17 cellular contexts compared by ENCODE assay signal in the genomic region with DNA sequence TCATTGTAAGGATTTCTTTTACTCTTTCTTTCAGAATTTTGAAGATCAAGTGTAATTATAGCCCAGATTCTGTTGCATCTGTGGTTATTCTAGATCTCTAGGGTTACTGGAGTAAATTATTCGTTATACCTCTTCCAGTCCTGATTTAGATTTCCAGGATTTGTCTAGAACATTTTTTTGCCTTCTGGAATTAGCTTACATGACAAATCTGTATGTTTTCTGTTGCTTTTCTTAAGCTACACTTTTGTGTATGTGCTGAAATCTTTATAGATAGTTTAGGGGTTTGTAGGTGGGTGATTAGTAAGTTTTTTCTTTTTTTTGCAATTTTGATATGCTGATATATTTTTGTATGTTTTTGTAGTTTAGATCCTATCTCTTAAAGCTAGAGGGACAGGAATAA. TPM values are rescaled to one million over a fixed set of nuclear protein-coding genes. Genes with fewer than 3 reads are reported as not detected.
A peak's percentile ranks its signal among the peaks of the same experiment; 100 is the strongest.
DNase-seq lines count a peak whose midpoint lies in the region; ATAC-seq, FAIRE-seq and TF ChIP-seq lines count a peak whose summit lies in the region.
"Had no signal": no experiment of that assay in that cellular context is flagged by ENCODE, and none has a peak within 500 bp of the region (broad histone marks: within the 10 kb centered on the region; RNA-seq: fewer than 3 reads in every experiment).

No MANE protein-coding gene starts in this region.

- H3K4me2 ChIP-seq in HepG2 (ENCODE audit: low read depth, low read length) (no peak overlapping the region), K562 (ENCODE audit: insufficient read depth, low read length) (no peak overlapping the region), H9 (ENCODE audit: insufficient read depth, insufficient read length, low read length) (no peak overlapping the region)
- H3K4me2 ChIP-seq: GM23338 had no signal

- TF ChIP-seq EP300 in HepG2 (IDR thresholded peaks at IDR 0.05; ENCODE audit: low read depth in 2 of 2, low read length in 2 of 2) (no peak), HepG2 (CRISPR knock-in tag; IDR thresholded peaks at IDR 0.05; ENCODE audit: borderline replicate concordance) (no peak), K562 (IDR thresholded peaks at IDR 0.05; ENCODE audit: low read length) (no peak)

- intact Hi-C loops in HepG2 (cut with micrococcal nuclease; ENCODE audit: unreplicated experiment) (no loop called here), right lobe of liver (cut with DNase I) (no loop called here), K562 (cut with micrococcal nuclease) (no loop called here)

- CTCF ChIA-PET in HepG2 (lab: Yijun Ruan, JAX; ENCODE audit: low intra/inter-chr PET ratio, low total read pairs), result no interaction called here
- CTCF ChIA-PET in K562 (lab: Yijun Ruan, JAX; ENCODE audit: low intra/inter-chr PET ratio), result no interaction called here

- H2AFZ ChIP-seq in HepG2 (ENCODE audit: low read length), result no peak overlapping the region
- no peak overlapping the region for H2AFZ ChIP-seq in K562 (ENCODE audit: low read depth, low read length)
- no peak overlapping the region for H2AFZ ChIP-seq in H9 (ENCODE audit: low read length)
- H2AFZ ChIP-seq: GM23338 had no signal

- H3K9me3 Mint-ChIP-seq in naive B cell (peaks cover 3 to 16% (median 8%) of the 10 kb centered on the region in 7 donors), H9 (no peaks in the 10 kb centered on the region)
- no peaks in the 10 kb centered on the region for H3K9me3 Mint-ChIP-seq in T-helper 2 cell treated with Interferon-gamma antibody and Interleukin-4, amounts not matched to agents 5 μg/mL and 100 μg/mL, for 36 hours
- H3K9me3 Mint-ChIP-seq: GM23338 had no signal

- BruUV-seq in HepG2 (replicated peaks; lab: Mats Ljungman, UMichigan) (no TSS peak), K562 (replicated peaks; lab: Mats Ljungman, UMichigan) (no TSS peak)

- H3K27me3 ChIP-seq in HepG2 (ENCODE audit: control insufficient read depth in 1 of 2, insufficient read depth in 2 of 2, low read length in 2 of 2) (no peaks in the 10 kb centered on the region), right lobe of liver (no peaks in the 10 kb centered on the region), K562 (ENCODE audit: control insufficient read depth in 2 of 2, insufficient read depth in 2 of 2, low read length in 2 of 2) (no peaks in the 10 kb centered on the region; a peak in 1 of 5 replicates), H9 (ENCODE audit: insufficient read depth, low read length) (no peaks in the 10 kb centered on the region)
- H3K27me3 ChIP-seq: BE2C had no signal

- peaks cover 52 to 85% (median 78%) of the 10 kb centered on the region in 3 donors for H3K4me1 Mint-ChIP-seq in naive B cell
- no peaks in the 10 kb centered on the region for H3K4me1 Mint-ChIP-seq in H9
- H3K4me1 Mint-ChIP-seq in T-helper 2 cell treated with Interferon-gamma antibody and Interleukin-4, amounts not matched to agents 5 μg/mL and 100 μg/mL, for 36 hours (ENCODE audit: low read depth), result no peaks in the 10 kb centered on the region
- H3K4me1 Mint-ChIP-seq: GM23338 had no signal

- H3K4ac ChIP-seq in H9 (ENCODE audit: low read depth, low read length), result no peak overlapping the region

- H3K27ac Mint-ChIP-seq in naive B cell, result peak overlapping the region; percentile 43 to 95 (median 76)
- H3K27ac Mint-ChIP-seq in H9, result no peak overlapping the region; a peak in 1 of 7 replicates
- H3K27ac Mint-ChIP-seq in T-helper 2 cell treated with Interferon-gamma antibody and Interleukin-4, amounts not matched to agents 5 μg/mL and 100 μg/mL, for 36 hours, result no peak overlapping the region
- H3K27ac Mint-ChIP-seq: CD4-positive, alpha-beta memory T cell; GM23338 had no signal

- H2BK15ac ChIP-seq in H9 (ENCODE audit: low read depth, low read length), result no peak overlapping the region

- H3K27me3 Mint-ChIP-seq in naive B cell (no peaks in the 10 kb centered on the region), H9 (ENCODE audit: low read depth) (no peaks in the 10 kb centered on the region)
- peaks cover 9% of the 10 kb centered on the region for H3K27me3 Mint-ChIP-seq in T-helper 2 cell treated with Interferon-gamma antibody and Interleukin-4, amounts not matched to agents 5 μg/mL and 100 μg/mL, for 36 hours (ENCODE audit: low read depth)

- no peak overlapping the region for H3K9ac ChIP-seq in HepG2 (ENCODE audit: insufficient read depth, low read depth, low read length)
- no peak overlapping the region for H3K9ac ChIP-seq in K562 (ENCODE audit: insufficient read depth in 1 of 2, low read depth in 2 of 2, low read length in 2 of 2)
- no peak overlapping the region for H3K9ac ChIP-seq in H9 (ENCODE audit: extremely low read depth, insufficient read length, low read length)

- H3K4me3 Mint-ChIP-seq in naive B cell, result peak overlapping the region in 2 of 8 donors; percentile 30 to 34
- H3K4me3 Mint-ChIP-seq in H9, result no peak overlapping the region
- no peak overlapping the region for H3K4me3 Mint-ChIP-seq in T-helper 2 cell treated with Interferon-gamma antibody and Interleukin-4, amounts not matched to agents 5 μg/mL and 100 μg/mL, for 36 hours
- H3K4me3 Mint-ChIP-seq: CD4-positive, alpha-beta memory T cell; GM23338 had no signal

- no peak overlapping the region for H3K23ac ChIP-seq in H9 (ENCODE audit: insufficient read length, low read depth, low read length)

- no peak for ATAC-seq in HepG2
- ATAC-seq in right lobe of liver, result no peak
- no peak for ATAC-seq in K562
- no peak for ATAC-seq in naive B cell (ENCODE audit: low read depth in 2 of 2)
- ATAC-seq: GM23338 had no signal

- H3K18ac ChIP-seq in H9 (ENCODE audit: insufficient read length, low read depth, low read length), result no peak overlapping the region

- H3K79me2 ChIP-seq in HepG2 (ENCODE audit: insufficient read depth, low read length) (peaks cover 15% of the 10 kb centered on the region), K562 (ENCODE audit: control insufficient read depth, insufficient read depth, low read length) (no peaks in the 10 kb centered on the region), H9 (ENCODE audit: insufficient read depth, low read length) (no peaks in the 10 kb centered on the region)

- H3K4me1 ChIP-seq in HepG2 (ENCODE audit: insufficient read depth, low read length) (peaks cover 10% of the 10 kb centered on the region), right lobe of liver (peaks cover 0 to 7% (median 0%) of the 10 kb centered on the region in 4 donors), K562 (replicated peaks in 1 of 2; ENCODE audit: control insufficient read depth in 2 of 2, insufficient read depth in 2 of 2, low read length in 2 of 2) (no peaks in the 10 kb centered on the region), H9 (ENCODE audit: insufficient read depth, low read length) (no peaks in the 10 kb centered on the region)
- H3K4me1 ChIP-seq: BE2C, HAP-1 had no signal

- no peak overlapping the region for H2BK12ac ChIP-seq in H9 (ENCODE audit: insufficient read length, low read depth, low read length)

- no peak overlapping the region for H2BK20ac ChIP-seq in H9 (ENCODE audit: low read depth, low read length, poor library complexity, severe bottlenecking)

- no peak overlapping the region for H4K8ac ChIP-seq in H9 (replicated peaks; ENCODE audit: insufficient read length, low read depth, low read length)

- H3K79me1 ChIP-seq in H9 (ENCODE audit: insufficient read depth, low read depth, low read length, poor library complexity, severe bottlenecking), result no peaks in the 10 kb centered on the region

- POLR2A ChIA-PET in HepG2 (lab: Yijun Ruan, JAX), result no interaction called here
- POLR2A ChIA-PET in K562 (lab: Yijun Ruan, JAX), result interaction anchor here (1.1 to 3.5 kb wide), 2 partner anchors 11 to 17 kb away, joined by 3 to 13 read pairs; no protein-coding TSS in a partner anchor

- H3K4me3 ChIP-seq in HepG2 (replicated peaks in 1 of 3; ENCODE audit: insufficient read depth in 1 of 3, low read depth in 2 of 3, low read length in 3 of 3) (no peak overlapping the region), right lobe of liver (no peak overlapping the region), K562 (no peak overlapping the region)
- H3K4me3 ChIP-seq: GM23338, HAP-1 had no signal

- H4K91ac ChIP-seq in H9 (ENCODE audit: insufficient read length, low read depth, low read length), result no peak overlapping the region

- H2BK5ac ChIP-seq in H9 (ENCODE audit: insufficient read length, low read length), result no peak overlapping the region

- H3K56ac ChIP-seq in H9 (ENCODE audit: insufficient read length, low read depth, low read length), result no peak overlapping the region

- TF ChIP-seq CTCF in HepG2 (CRISPR knock-in tag; IDR thresholded peaks at IDR 0.05) (no peak), right lobe of liver (IDR thresholded peaks at IDR 0.05) (no peak), K562 (IDR thresholded peaks at IDR 0.05 in 2 of 3, conservative IDR thresholded peaks at IDR 0.05 in 1 of 3; ENCODE audit: insufficient read depth in 2 of 3, low read depth in 1 of 3, low read length in 3 of 3) (no peak), H9 (conservative IDR thresholded peaks at IDR 0.05) (no peak)

- H4K20me1 ChIP-seq in HepG2 (ENCODE audit: insufficient read depth, low read length), result no peaks in the 10 kb centered on the region
- H4K20me1 ChIP-seq in K562 (replicated peaks; ENCODE audit: control insufficient read depth, insufficient read depth, low read length), result no peaks in the 10 kb centered on the region
- H4K20me1 ChIP-seq in H9 (ENCODE audit: control insufficient read depth, insufficient read depth, insufficient read length), result no peaks in the 10 kb centered on the region

- H3K36me3 Mint-ChIP-seq in naive B cell (peaks cover 54 to 74% of the 10 kb centered on the region in 2 donors), H9 (ENCODE audit: insufficient read depth in 1 of 3, low read depth in 3 of 3) (peaks cover 17 to 54% (median 46%) of the 10 kb centered on the region in 3 experiments; a peak in 6 of 7 replicates)
- no peaks in the 10 kb centered on the region for H3K36me3 Mint-ChIP-seq in T-helper 2 cell treated with Interferon-gamma antibody and Interleukin-4, amounts not matched to agents 5 μg/mL and 100 μg/mL, for 36 hours (ENCODE audit: low read depth)

- TF ChIP-seq POLR2A in HepG2 (IDR thresholded peaks at IDR 0.05; ENCODE audit: insufficient read depth in 1 of 2, low read depth in 2 of 2, low read length in 2 of 2) (no peak), right lobe of liver (IDR thresholded peaks at IDR 0.05) (no peak), K562 (conservative IDR thresholded peaks at IDR 0.05) (no peak)

- no peak overlapping the region for H2BK120ac ChIP-seq in H9 (ENCODE audit: low read depth, low read length, poor library complexity, severe bottlenecking)

- H3K27ac ChIP-seq in HepG2 (ENCODE audit: extremely low read length, insufficient read depth, low read length) (no peak overlapping the region), right lobe of liver (peak overlapping the region in 1 of 3 donors; percentile 3), K562 (ENCODE audit: extremely low read depth, low read depth, low read length) (no peak overlapping the region), H9 (ENCODE audit: insufficient read length, low read depth, low read length) (no peak overlapping the region)
- H3K27ac ChIP-seq: C4-2B had no signal

- in situ Hi-C loops in HepG2 (cut with HindIII; ENCODE audit: extremely low pct_ligation_motif_present, low pct_unique_long_range_greater_than_20kb) (loop anchor here (25.0 kb wide), 1 partner anchor 426 kb away; no protein-coding TSS in a partner anchor), K562 (cut with MboI) (no loop called here)

- H3K14ac ChIP-seq in H9 (ENCODE audit: insufficient read depth, low read length), result no peak overlapping the region

- 0 out of 2 replicates have a peak, but pooled peaks cover 6% of the 10 kb centered on the region for H3K9me3 ChIP-seq in HepG2 (ENCODE audit: low read length)
- no peaks in the 10 kb centered on the region for H3K9me3 ChIP-seq in right lobe of liver
- H3K9me3 ChIP-seq in K562 (replicated peaks; ENCODE audit: control insufficient read depth, insufficient read depth, low read depth, low read length), result no peaks in the 10 kb centered on the region
- H3K9me3 ChIP-seq in H9 (ENCODE audit: control insufficient read depth, low read depth, low read length), result no peaks in the 10 kb centered on the region
- H3K9me3 ChIP-seq: BE2C, HAP-1 had no signal

- no peak for DNase-seq in HepG2 (ENCODE audit: low spot score)
- no peak for DNase-seq in right lobe of liver
- no peak for DNase-seq in K562 (ENCODE audit: extremely low read depth in 1 of 4, low spot score in 3 of 4)
- no peak for DNase-seq in naive B cell
- DNase-seq in H9, result no peak
- no peak for DNase-seq in activated CD8-positive, alpha-beta memory T cell treated with anti-CD3 and anti-CD28 coated beads for 24 hours
- DNase-seq in cerebellar nuclear complex (lab: John Stamatoyannopoulos, UW), result no peak
- no peak for DNase-seq in T-helper 2 cell treated with Interferon-gamma antibody and Interleukin-4, amounts not matched to agents 5 μg/mL and 100 μg/mL, for 36 hours (ENCODE audit: low spot score)
- DNase-seq: 8988T; BE2C; CD4-positive, alpha-beta memory T cell; DMS79 had no signal

- H3K9me1 ChIP-seq in K562 (ENCODE audit: control insufficient read depth, insufficient read depth, low read length), result no peaks in the 10 kb centered on the region

- H3K23me2 ChIP-seq in H9 (ENCODE audit: insufficient read length, low read depth, low read length, poor library complexity, severe bottlenecking), result no peaks in the 10 kb centered on the region

- FAIRE-seq in HepG2 (lab: Jason Lieb, UNC) (no peak), K562 (lab: Jason Lieb, UNC) (no peak)
- FAIRE-seq: G401.6, GM12891 had no signal

- WGBS in HepG2 (ENCODE audit: low lambda C conversion rate), result 96% methylated on average over 1 of the region's 1 CpG
- 82% methylated on average over 1 of the region's 1 CpG for WGBS in right lobe of liver (ENCODE audit: insufficient coverage, low coverage, low lambda C conversion rate, missing lambda C conversion rate)
- WGBS in K562 (ENCODE audit: insufficient coverage, low coverage, missing lambda C conversion rate), result 9% methylated on average over 1 of the region's 1 CpG
- WGBS in H9 (ENCODE audit: extremely low coverage, insufficient read length, low lambda C conversion rate), result no CpG with 5 or more reads among the region's 1 CpG

- no peak overlapping the region for H3T11ph ChIP-seq in H9 (ENCODE audit: low read length)

- H3K36me3 ChIP-seq in HepG2 (replicated peaks in 1 of 2; ENCODE audit: control insufficient read depth in 1 of 2, insufficient read depth in 2 of 2, low read length in 2 of 2), result peaks cover 4 to 23% of the 10 kb centered on the region in 2 experiments; a peak in 3 of 5 replicates
- H3K36me3 ChIP-seq in right lobe of liver, result peaks cover 0 to 3% (median 0%) of the 10 kb centered on the region in 4 donors
- H3K36me3 ChIP-seq in K562 (ENCODE audit: control insufficient read depth, insufficient read depth, low read length), result no peaks in the 10 kb centered on the region
- H3K36me3 ChIP-seq: BE2C, HAP-1 had no signal

- TF ChIP-seq RAD21 in HepG2 (CRISPR knock-in tag; IDR thresholded peaks at IDR 0.05) (no peak), K562 (CRISPR knock-in tag; conservative IDR thresholded peaks at IDR 0.05 in 1 of 2, IDR thresholded peaks at IDR 0.05 in 1 of 2) (no peak)

- no peak overlapping the region for H2AK5ac ChIP-seq in H9 (ENCODE audit: insufficient read length, low read length)

- no peak overlapping the region for H4K5ac ChIP-seq in H9 (ENCODE audit: insufficient read length, low read depth, low read length)

RNA-seq across cellular contexts. Expression of a gene that starts 13.7 kb away (rescaled TPM):
- total RNA-seq in HepG2 (2016; rRNA removed; fragmentation: Illumina TruSeq; extraction: Trizol) (36.0 and 58.5 TPM in 2 replicates), right lobe of liver (10 to 100 TPM; 21.0 to 38.3 (median 28.4) TPM), K562 (2014; rRNA removed) (1.0 and 3.0 TPM in 2 replicates), K562 (2014; rRNA removed; fragmentation: Illumina TruSeq; extraction: Trizol) (1.8 and 2.9 TPM in 2 replicates), K562 (2015; rRNA removed; fragmentation: Illumina TruSeq; extraction: Trizol) (1.7 and 2.5 TPM in 2 replicates), K562 (2021) (3.4 and 4.0 TPM in 2 replicates), H9 (2021) (32.6 and 34.1 TPM in 2 replicates)
- 6.8 and 7.6 TPM in 2 replicates for total RNA-seq in HepG2 (2016; cell fraction: cytosol; rRNA removed; fragmentation: Illumina TruSeq; extraction: Trizol; ENCODE audit: low read depth)
- 35.5 and 53.0 TPM in 2 replicates for total RNA-seq in HepG2 (2016; cell fraction: insoluble cytoplasmic fraction; rRNA removed; fragmentation: Illumina TruSeq; extraction: Trizol)
- 22.3 and 27.2 TPM in 2 replicates for total RNA-seq in HepG2 (2016; cell fraction: membrane; rRNA removed; fragmentation: Illumina TruSeq; extraction: Trizol)
- total RNA-seq in HepG2 (2016; cell fraction: nucleus; rRNA removed; fragmentation: Illumina TruSeq; extraction: Trizol), result 42.6 and 46.4 TPM in 2 replicates
- polyA plus RNA-seq in HepG2 (2011; rRNA removed) (14.4 and 15.6 TPM in 2 replicates), K562 (2011; rRNA removed) (6.5 and 12.5 TPM in 2 replicates), K562 (2014; fragmentation: Illumina TruSeq; extraction: Trizol) (1.3 and 2.2 TPM in 2 replicates), K562 (2014; fragmentation: Nextera tagmentation; extraction: Ambion mirVana) (under 1 TPM; 0.28 to 0.63 TPM), K562 (2014; rRNA removed) (2.6 and 4.2 TPM in 2 replicates), naive B cell (ENCODE audit: low read depth in 6 of 6) (100 to 1,000 TPM in 5 of 6 donors, 10 to 100 TPM in 1; 90.9 to 349 (median 298) TPM)
- polyA plus RNA-seq in HepG2 (2011; cell fraction: cytosol; rRNA removed), result 4.4 and 7.3 TPM in 2 replicates
- 20.7 and 26.9 TPM in 2 replicates for polyA plus RNA-seq in HepG2 (2011; cell fraction: nucleus; rRNA removed)
- 15.1 and 24.2 TPM in 2 replicates for polyA plus RNA-seq in HepG2 (2012)
- polyA plus RNA-seq in HepG2 (2016; cell fraction: cytosol; fragmentation: Illumina TruSeq; extraction: Trizol; ENCODE audit: low read depth), result 2.5 and 3.0 TPM in 2 replicates
- 23.3 and 24.9 TPM in 2 replicates for polyA plus RNA-seq in HepG2 (2016; cell fraction: insoluble cytoplasmic fraction; fragmentation: Illumina TruSeq; extraction: Trizol; ENCODE audit: low read depth)
- polyA plus RNA-seq in HepG2 (2016; cell fraction: membrane; fragmentation: Illumina TruSeq; extraction: Trizol; ENCODE audit: low read depth), result 6.2 and 6.7 TPM in 2 replicates
- 36.6 and 47.8 TPM in 2 replicates for polyA plus RNA-seq in HepG2 (2016; cell fraction: nucleus; fragmentation: Illumina TruSeq; extraction: Trizol; ENCODE audit: insufficient read depth, low read depth)
- polyA minus RNA-seq in HepG2 (2011; rRNA and poly(A)+ RNA removed; ENCODE audit: low replicate concordance), result 12.8 and 14.0 TPM in 2 replicates
- 29.6 and 36.9 TPM in 2 replicates for polyA minus RNA-seq in HepG2 (2011; cell fraction: cytosol; rRNA and poly(A)+ RNA removed)
- 138 and 149 TPM in 2 replicates for polyA minus RNA-seq in HepG2 (2011; cell fraction: nucleus; rRNA and poly(A)+ RNA removed)
- 4.6 and 12.0 TPM in 2 replicates for total RNA-seq in K562 (2011; cell fraction: chromatin; rRNA removed; ENCODE audit: low replicate concordance)
- total RNA-seq in K562 (2011; cell fraction: nucleolus; rRNA removed), result 2.1 and 2.5 TPM in 2 replicates
- 3.5 and 10.5 TPM in 2 replicates for total RNA-seq in K562 (2011; cell fraction: nucleoplasm; rRNA removed)
- polyA plus RNA-seq in K562 (2011; cell fraction: cytosol; rRNA removed), result 1.2 and 3.6 TPM in 2 replicates
- polyA plus RNA-seq in K562 (2011; cell fraction: nucleus; rRNA removed), result 4.3 and 13.6 TPM in 2 replicates
- 0.95 and 1.7 TPM in 2 replicates for polyA plus RNA-seq in K562 (2012)
- polyA minus RNA-seq in K562 (2011; rRNA and poly(A)+ RNA removed), result 12.6 and 40.7 TPM in 2 replicates
- polyA minus RNA-seq in K562 (2011; cell fraction: cytosol; rRNA and poly(A)+ RNA removed), result 4.7 and 14.4 TPM in 2 replicates
- 6.7 and 34.4 TPM in 2 replicates for polyA minus RNA-seq in K562 (2011; cell fraction: nucleus; rRNA and poly(A)+ RNA removed)

Comparison
In these comparisons a context has a peak if more than half of its experiments do, and no peak if none do; other contexts are left out.
1. H3K27ac Mint-ChIP-seq: peak in naive B cell (6 of 6); none in H9 (0 of 3) and T-helper 2 cell treated with Interferon-gamma antibody and Interleukin-4, amounts not matched to agents 5 μg/mL and 100 μg/mL, for 36 hours (single experiment).